In the genomic region with DNA sequence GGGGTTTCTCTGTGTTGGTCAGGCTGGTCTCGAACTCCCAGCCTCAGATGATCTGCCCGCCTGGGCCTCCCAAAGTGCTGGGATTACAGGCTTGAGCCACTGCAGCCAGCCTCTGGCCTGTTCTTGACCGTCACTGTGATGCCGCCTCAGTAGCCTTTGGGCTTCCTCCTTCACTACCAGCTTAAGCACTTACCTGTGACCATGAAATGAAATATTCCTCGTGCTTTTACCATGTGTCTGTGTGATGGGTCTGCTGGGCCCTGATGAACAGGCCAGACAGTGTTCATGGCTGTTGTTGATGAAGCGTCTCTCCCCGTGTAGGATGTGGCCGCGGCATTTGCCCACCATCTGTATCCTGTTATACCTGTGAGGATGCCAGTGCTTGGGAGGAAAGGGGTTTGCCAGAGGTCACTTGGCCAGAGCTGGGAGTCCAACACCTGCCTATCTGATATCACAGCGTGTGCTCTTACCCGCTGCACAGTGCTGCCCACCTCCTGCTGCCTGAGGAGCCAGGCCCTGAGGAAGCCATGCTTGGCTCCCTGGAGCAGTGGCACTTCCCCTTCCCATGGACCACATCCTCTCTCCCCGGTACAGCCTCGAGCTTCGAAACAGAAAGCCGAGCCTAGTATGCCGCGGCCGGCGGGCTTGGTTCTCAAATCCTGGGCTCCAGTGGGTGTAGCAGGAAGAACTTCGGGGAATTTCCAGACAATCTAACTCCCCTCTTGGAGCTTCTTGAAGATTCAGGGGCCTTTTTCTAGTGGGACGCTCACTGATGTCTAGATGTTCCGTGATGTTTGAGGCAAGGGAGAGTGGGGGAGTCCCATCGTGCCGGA, we compare ENCODE assay signal across 13 cellular contexts.
A peak's percentile ranks its signal among the peaks of the same experiment; 100 is the strongest.
DNase-seq lines count a peak whose midpoint lies in the region; ATAC-seq, FAIRE-seq and TF ChIP-seq lines count a peak whose summit lies in the region.
"Had no signal": no experiment of that assay in that cellular context is flagged by ENCODE, and none has a peak within 500 bp of the region (broad histone marks: within the 10 kb centered on the region; RNA-seq: fewer than 3 reads in every experiment).

No MANE protein-coding gene starts in this region.

- peak overlapping the region; percentile 76 to 95 (median 89) for H3K27ac Mint-ChIP-seq in naive B cell

- BruUV-seq in GM12878 (replicated peaks; lab: Mats Ljungman, UMichigan) = no TSS peak

- POLR2A ChIA-PET in GM12878 (lab: Charles Lee) = no interaction called here

- no peaks in the 10 kb centered on the region for H3K79me2 ChIP-seq in GM12878 (ENCODE audit: control insufficient read depth, insufficient read depth, low read length)

- peaks cover 0 to 3% of the 10 kb centered on the region in 2 experiments; a peak in 2 of 4 replicates for H3K36me3 ChIP-seq in GM12878 (ENCODE audit: control insufficient read depth in 2 of 2, insufficient read depth in 2 of 2, low read length in 1 of 2)
- H3K36me3 ChIP-seq: cardiac muscle cell had no signal

- no peak for DNase-seq in GM12891 (ENCODE audit: insufficient read length, low spot score)
- DNase-seq in GM12878 (ENCODE audit: low read depth, low spot score) = no peak
- peak; percentile 54 for DNase-seq in naive B cell
- no peak for DNase-seq in GM20000 (ENCODE audit: low spot score)
- no peak for DNase-seq in cortex of kidney (lab: John Stamatoyannopoulos, UW)
- no peak for DNase-seq in SHP77 treated with DMSO at 0.1 percent for 48 hours (lab: John Stamatoyannopoulos, UW)
- DNase-seq: activated CD4-positive, alpha-beta T cell treated with anti-CD3 and anti-CD28 coated beads for 1 hour; NCI-H146 had no signal

- FAIRE-seq in GM12891 (lab: Jason Lieb, UNC) (no peak), GM12878 (lab: Jason Lieb, UNC) (no peak)

- H3K27me3 Mint-ChIP-seq in naive B cell = no peaks in the 10 kb centered on the region

- TF ChIP-seq RAD21 in GM12878 (IDR thresholded peaks at IDR 0.05; ENCODE audit: insufficient read depth, low read depth, low read length) = no peak

- no peak overlapping the region for H3K9ac ChIP-seq in GM12878 (ENCODE audit: control insufficient read depth, insufficient read depth, low read length)

- TF ChIP-seq CTCF in GM12878 (IDR thresholded peaks at IDR 0.05 in 2 of 3, conservative IDR thresholded peaks at IDR 0.05 in 1 of 3; ENCODE audit: control insufficient read depth in 2 of 3, extremely low read depth in 1 of 3, insufficient read depth in 1 of 3, low read depth in 3 of 3, low read length in 3 of 3) (no peak), GM20000 (IDR thresholded peaks at IDR 0.05; ENCODE audit: extremely low read depth, missing control alignments) (no peak)

- CTCF ChIA-PET in GM12878 (lab: Yijun Ruan, JAX) = interaction anchor here (0.7 to 1.5 kb wide), 3 partner anchors 13 to 15 kb away, joined by 3 read pairs; no protein-coding TSS in a partner anchor

- no peak overlapping the region for H3K4me3 ChIP-seq in GM12878
- H3K4me3 ChIP-seq: cardiac muscle cell, suprapubic skin had no signal

- TF ChIP-seq EP300 in GM12878 (IDR thresholded peaks at IDR 0.05; ENCODE audit: borderline replicate concordance in 1 of 2, control insufficient read depth in 1 of 2, low read depth in 2 of 2, low read length in 2 of 2) = no peak

- H3K4me1 ChIP-seq in GM12878 (ENCODE audit: control insufficient read depth, insufficient read depth, low read length) = no peaks in the 10 kb centered on the region
- H3K4me1 ChIP-seq: suprapubic skin had no signal

- H4K20me1 ChIP-seq in GM12878 (ENCODE audit: control insufficient read depth, insufficient read depth) = no peaks in the 10 kb centered on the region

- in situ Hi-C loops in GM12878 (cut with MboI) = no loop called here

- peak; percentile 66 for ATAC-seq in HG03354 (IDR thresholded peaks at IDR 0.05; ENCODE audit: poor library complexity, severe bottlenecking, unreplicated experiment)
- ATAC-seq in GM12878 = peak; percentile 67
- ATAC-seq in naive B cell (ENCODE audit: low read depth in 2 of 2) = peak; percentile 87 to 93
- ATAC-seq in GM18873 (IDR thresholded peaks at IDR 0.05; ENCODE audit: low FRiP score, unreplicated experiment) = no peak
- ATAC-seq: activated T-helper 17 cell treated with anti-CD3 and anti-CD28 coated beads, Interleukin-2, amount 50 U/mL, for 72 hours had no signal

- H3K9me3 ChIP-seq in GM12878 (replicated peaks; ENCODE audit: control insufficient read depth, insufficient read depth, low read length) = no peaks in the 10 kb centered on the region; the same call in 1 of the 3 replicates
- H3K9me3 ChIP-seq: suprapubic skin had no signal

- 56% methylated on average over 23 of the region's 24 CpGs for WGBS in GM12878 (ENCODE audit: insufficient coverage, insufficient replicate concordance, low lambda C conversion rate, missing lambda C conversion rate)

- H3K27me3 ChIP-seq in GM12878 (replicated peaks in 1 of 2; ENCODE audit: control insufficient read depth in 2 of 2, insufficient read depth in 2 of 2, low read length in 1 of 2) = no peaks in the 10 kb centered on the region
- H3K27me3 ChIP-seq: cardiac muscle cell, suprapubic skin had no signal

- H3K9me3 Mint-ChIP-seq in naive B cell = peaks cover 0 to 2% (median 0%) of the 10 kb centered on the region in 7 donors
- H3K9me3 Mint-ChIP-seq: activated T-helper 17 cell treated with anti-CD3 and anti-CD28 coated beads, Interleukin-2, amount 50 U/mL, for 72 hours had no signal

- RAD21 ChIA-PET in GM12878 (lab: Charles Lee; ENCODE audit: unreplicated experiment) = interaction anchor here (1.8 to 2.6 kb wide), 3 partner anchors 21 to 87 kb away, joined by 4 to 12 read pairs (median 5); no protein-coding TSS in a partner anchor

- no peak overlapping the region for H3K27ac ChIP-seq in GM12878 (ENCODE audit: control insufficient read depth, insufficient read depth)
- H3K27ac ChIP-seq: cardiac muscle cell, suprapubic skin had no signal

- TF ChIP-seq POLR2A in GM12891 (IDR thresholded peaks at IDR 0.05; ENCODE audit: low read depth, low read length) = no peak
- TF ChIP-seq POLR2A in GM12878 (IDR thresholded peaks at IDR 0.05; ENCODE audit: low read depth, low read length) = no peak

- peak overlapping the region; percentile 13 to 90 (median 81) for H3K4me3 Mint-ChIP-seq in naive B cell
- H3K4me3 Mint-ChIP-seq: activated T-helper 17 cell treated with anti-CD3 and anti-CD28 coated beads, Interleukin-2, amount 50 U/mL, for 72 hours had no signal

- SMC1A ChIA-PET in GM12878 (lab: Charles Lee; ENCODE audit: uncharacterized antibody, unreplicated experiment) = interaction anchor here (0.7 to 2.4 kb wide), 6 partner anchors 10 to 1555 kb away, joined by 3 to 12 read pairs (median 4); no protein-coding TSS in a partner anchor

- H2AFZ ChIP-seq in GM12878 (ENCODE audit: control insufficient read depth, low read depth, low read length) = no peak overlapping the region

- intact Hi-C loops in GM12878 (cut with micrococcal nuclease; ENCODE audit: unreplicated experiment) = no loop called here

- H3K36me3 Mint-ChIP-seq in naive B cell = peaks cover 0 to 16% of the 10 kb centered on the region in 2 donors

- H3K4me2 ChIP-seq in GM12878 (ENCODE audit: control insufficient read depth, insufficient read depth) = no peak overlapping the region

- peaks cover 45 to 71% (median 56%) of the 10 kb centered on the region in 3 donors for H3K4me1 Mint-ChIP-seq in naive B cell

TF ChIP-seq in GM12891, 5 proteins besides CTCF, POLR2A, EP300 and RAD21:
- no peak for TF ChIP-seq POLR2AphosphoS5 (IDR thresholded peaks at IDR 0.05; ENCODE audit: low read depth, low read length)
- TF ChIP-seq SPI1 (IDR thresholded peaks at IDR 0.05; ENCODE audit: low read depth, low read length) = 0 out of 2 replicates have a peak, but pooled peaks have one; percentile 1

TF ChIP-seq in GM12878, 131 proteins besides CTCF, POLR2A, EP300 and RAD21 (continues in another document):
- 0 out of 2 replicates have a peak, but pooled peaks have one; percentile 11 for TF ChIP-seq IKZF1 (conservative IDR thresholded peaks at IDR 0.05)
- peak in 1 of 2 experiments; percentile 38; a peak in 2 of 4 replicates for TF ChIP-seq IKZF2 (IDR thresholded peaks at IDR 0.05)
- no peak for TF ChIP-seq SUPT20H (IDR thresholded peaks at IDR 0.05; ENCODE audit: borderline replicate concordance, control insufficient read depth, low read depth, low read length)
- no peak for TF ChIP-seq EGR1 (IDR thresholded peaks at IDR 0.05; ENCODE audit: borderline replicate concordance in 1 of 2, low read depth in 2 of 2, low read length in 2 of 2)
- TF ChIP-seq, protein P1, sequence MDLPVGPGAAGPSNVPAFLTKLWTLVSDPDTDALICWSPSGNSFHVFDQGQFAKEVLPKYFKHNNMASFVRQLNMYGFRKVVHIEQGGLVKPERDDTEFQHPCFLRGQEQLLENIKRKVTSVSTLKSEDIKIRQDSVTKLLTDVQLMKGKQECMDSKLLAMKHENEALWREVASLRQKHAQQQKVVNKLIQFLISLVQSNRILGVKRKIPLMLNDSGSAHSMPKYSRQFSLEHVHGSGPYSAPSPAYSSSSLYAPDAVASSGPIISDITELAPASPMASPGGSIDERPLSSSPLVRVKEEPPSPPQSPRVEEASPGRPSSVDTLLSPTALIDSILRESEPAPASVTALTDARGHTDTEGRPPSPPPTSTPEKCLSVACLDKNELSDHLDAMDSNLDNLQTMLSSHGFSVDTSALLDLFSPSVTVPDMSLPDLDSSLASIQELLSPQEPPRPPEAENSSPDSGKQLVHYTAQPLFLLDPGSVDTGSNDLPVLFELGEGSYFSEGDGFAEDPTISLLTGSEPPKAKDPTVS (IDR thresholded peaks at IDR 0.05; ENCODE audit: low read depth, low read length) = no peak
- TF ChIP-seq, protein P2, sequence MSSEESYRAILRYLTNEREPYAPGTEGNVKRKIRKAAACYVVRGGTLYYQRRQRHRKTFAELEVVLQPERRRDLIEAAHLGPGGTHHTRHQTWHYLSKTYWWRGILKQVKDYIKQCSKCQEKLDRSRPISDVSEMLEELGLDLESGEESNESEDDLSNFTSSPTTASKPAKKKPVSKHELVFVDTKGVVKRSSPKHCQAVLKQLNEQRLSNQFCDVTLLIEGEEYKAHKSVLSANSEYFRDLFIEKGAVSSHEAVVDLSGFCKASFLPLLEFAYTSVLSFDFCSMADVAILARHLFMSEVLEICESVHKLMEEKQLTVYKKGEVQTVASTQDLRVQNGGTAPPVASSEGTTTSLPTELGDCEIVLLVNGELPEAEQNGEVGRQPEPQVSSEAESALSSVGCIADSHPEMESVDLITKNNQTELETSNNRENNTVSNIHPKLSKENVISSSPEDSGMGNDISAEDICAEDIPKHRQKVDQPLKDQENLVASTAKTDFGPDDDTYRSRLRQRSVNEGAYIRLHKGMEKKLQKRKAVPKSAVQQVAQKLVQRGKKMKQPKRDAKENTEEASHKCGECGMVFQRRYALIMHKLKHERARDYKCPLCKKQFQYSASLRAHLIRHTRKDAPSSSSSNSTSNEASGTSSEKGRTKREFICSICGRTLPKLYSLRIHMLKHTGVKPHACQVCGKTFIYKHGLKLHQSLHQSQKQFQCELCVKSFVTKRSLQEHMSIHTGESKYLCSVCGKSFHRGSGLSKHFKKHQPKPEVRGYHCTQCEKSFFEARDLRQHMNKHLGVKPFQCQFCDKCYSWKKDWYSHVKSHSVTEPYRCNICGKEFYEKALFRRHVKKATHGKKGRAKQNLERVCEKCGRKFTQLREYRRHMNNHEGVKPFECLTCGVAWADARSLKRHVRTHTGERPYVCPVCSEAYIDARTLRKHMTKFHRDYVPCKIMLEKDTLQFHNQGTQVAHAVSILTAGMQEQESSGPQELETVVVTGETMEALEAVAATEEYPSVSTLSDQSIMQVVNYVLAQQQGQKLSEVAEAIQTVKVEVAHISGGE (CRISPR knock-in tag; IDR thresholded peaks at IDR 0.05) = no peak
